ENCODE assay signal across 19 cellular contexts in the genomic region with DNA sequence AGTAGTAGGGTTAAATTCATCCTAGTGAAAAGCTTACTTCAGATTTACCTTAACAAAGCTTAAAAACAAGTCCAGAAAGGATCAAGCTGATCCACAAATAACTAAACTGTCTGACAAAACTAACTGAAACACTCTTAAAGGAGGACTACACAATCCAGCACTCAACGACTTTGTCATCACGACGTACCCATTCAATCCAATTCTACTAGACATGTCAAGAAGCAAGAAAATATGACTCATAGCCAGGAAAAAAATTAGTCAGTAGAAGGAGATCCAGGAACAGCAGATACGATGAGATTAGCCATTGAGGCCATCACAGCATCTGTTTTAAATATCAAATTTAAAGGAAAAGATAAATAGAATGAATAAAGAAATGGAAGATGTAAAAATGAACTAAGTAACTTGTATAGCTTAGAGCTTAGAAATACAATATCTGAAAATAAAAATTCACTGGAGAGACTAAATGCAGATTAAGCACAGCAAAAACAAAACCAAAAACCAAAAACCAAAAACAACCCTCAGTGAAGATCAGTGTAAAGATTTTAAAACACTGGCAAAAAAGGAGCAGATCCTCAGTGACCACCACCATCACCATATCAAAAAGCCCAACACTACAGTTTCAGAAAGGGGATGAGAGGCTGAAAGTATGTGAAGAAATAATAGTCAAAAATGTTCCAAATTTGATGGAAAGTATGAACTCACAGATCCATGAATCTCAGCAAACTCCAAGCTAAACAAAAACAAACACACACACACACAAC.
DNase-seq lines count a peak whose midpoint lies in the region; ATAC-seq and TF ChIP-seq lines count a peak whose summit lies in the region.
"Had no signal": no experiment of that assay in that cellular context is flagged by ENCODE, and none has a peak within 500 bp of the region (broad histone marks: within the 10 kb centered on the region; RNA-seq: fewer than 3 reads in every experiment).

No MANE protein-coding gene starts in this region.

- no peaks in the 10 kb centered on the region for H3K36me3 Mint-ChIP-seq in activated naive CD4-positive, alpha-beta T cell treated with anti-CD3 and anti-CD28 coated beads, Interleukin-2, amount 10 ng/mL, durations not matched to agents 7 days and 5 days
- H3K36me3 Mint-ChIP-seq in activated T-helper 17 cell treated with anti-CD3 and anti-CD28 coated beads, Interleukin-2, amount 50 U/mL, for 72 hours (ENCODE audit: low read depth): peaks cover 5% of the 10 kb centered on the region
- no peaks in the 10 kb centered on the region for H3K36me3 Mint-ChIP-seq in chondrocyte (ENCODE audit: low read depth)
- H3K36me3 Mint-ChIP-seq: immature natural killer cell; stimulated activated memory B cell treated with anti-CD40 and anti-IgM and Interleukin-4, amounts not matched to agents 10 μg/mL and 1 μg/mL and 100 μg/mL, for 72 hours had no signal

- no peak overlapping the region for H3K4me2 ChIP-seq in smooth muscle cell
- H3K4me2 ChIP-seq: GM23338 had no signal

- H3F3A ChIP-seq in smooth muscle cell (ENCODE audit: low read depth): no peaks in the 10 kb centered on the region

- ATAC-seq in GM21529 (IDR thresholded peaks at IDR 0.05; ENCODE audit: unreplicated experiment): peak; percentile 58
- peak; percentile 98 for ATAC-seq in activated T-helper 17 cell treated with anti-CD3 and anti-CD28 coated beads, Interleukin-2, amount 50 U/mL, for 72 hours (replicated peaks)
- ATAC-seq: GM23338; heart right ventricle; lower lobe of right lung; stimulated activated memory B cell treated with anti-CD40 and anti-IgM and Interleukin-4, amounts not matched to agents 10 μg/mL and 1 μg/mL and 100 μg/mL, for 72 hours had no signal

- no peaks in the 10 kb centered on the region for H3K79me2 ChIP-seq in smooth muscle cell (ENCODE audit: low read depth)

- H3K4me3 ChIP-seq in smooth muscle cell: no peak overlapping the region
- H3K4me3 ChIP-seq: GM23338, heart right ventricle, lower lobe of right lung, tibial artery had no signal

- no peaks in the 10 kb centered on the region for H3K9me3 ChIP-seq in smooth muscle cell (replicated peaks; ENCODE audit: low read depth)
- H3K9me3 ChIP-seq: lower lobe of right lung, tibial artery had no signal

- no peaks in the 10 kb centered on the region for H3K4me1 ChIP-seq in smooth muscle cell (ENCODE audit: low read depth)
- H3K4me1 ChIP-seq: heart right ventricle, lower lobe of right lung, tibial artery had no signal

- no peaks in the 10 kb centered on the region for H4K20me1 ChIP-seq in smooth muscle cell (ENCODE audit: low read depth)

- H3K27ac ChIP-seq in smooth muscle cell (ENCODE audit: low read depth): no peak overlapping the region
- H3K27ac ChIP-seq: heart right ventricle, lower lobe of right lung, tibial artery had no signal

- 42% methylated on average over 4 of the region's 4 CpGs for WGBS in smooth muscle cell (ENCODE audit: low lambda C conversion rate)

- H3K27me3 ChIP-seq in smooth muscle cell (ENCODE audit: low read depth): no peaks in the 10 kb centered on the region

- H3K27me3 Mint-ChIP-seq in activated naive CD4-positive, alpha-beta T cell treated with anti-CD3 and anti-CD28 coated beads, Interleukin-2, amount 10 ng/mL, durations not matched to agents 7 days and 5 days: peaks cover 3% of the 10 kb centered on the region
- H3K27me3 Mint-ChIP-seq in activated T-helper 17 cell treated with anti-CD3 and anti-CD28 coated beads, Interleukin-2, amount 50 U/mL, for 72 hours: no peaks in the 10 kb centered on the region
- peaks cover 19% of the 10 kb centered on the region for H3K27me3 Mint-ChIP-seq in chondrocyte (ENCODE audit: low read depth)
- H3K27me3 Mint-ChIP-seq: CD4-positive, alpha-beta T cell; stimulated activated memory B cell treated with anti-CD40 and anti-IgM and Interleukin-4, amounts not matched to agents 10 μg/mL and 1 μg/mL and 100 μg/mL, for 72 hours had no signal

- H3K9ac ChIP-seq in smooth muscle cell (ENCODE audit: low read depth): no peak overlapping the region

- H3K4me1 Mint-ChIP-seq in activated naive CD4-positive, alpha-beta T cell treated with anti-CD3 and anti-CD28 coated beads, Interleukin-2, amount 10 ng/mL, durations not matched to agents 7 days and 5 days: peaks cover 23% of the 10 kb centered on the region
- peaks cover 17% of the 10 kb centered on the region for H3K4me1 Mint-ChIP-seq in activated T-helper 17 cell treated with anti-CD3 and anti-CD28 coated beads, Interleukin-2, amount 50 U/mL, for 72 hours
- H3K4me1 Mint-ChIP-seq in chondrocyte (ENCODE audit: low read depth): no peaks in the 10 kb centered on the region
- H3K4me1 Mint-ChIP-seq: immature natural killer cell had no signal

- DNase-seq in activated naive CD4-positive, alpha-beta T cell treated with anti-CD3 and anti-CD28 coated beads, Interleukin-2, amount 10 ng/mL, durations not matched to agents 7 days and 5 days: no peak
- no peak for DNase-seq in activated naive CD4-positive, alpha-beta T cell (lab: John Stamatoyannopoulos, UW)
- DNase-seq in smooth muscle cell (lab: John Stamatoyannopoulos, UW; ENCODE audit: unreplicated experiment) (no peak), chondrocyte (ENCODE audit: low spot score) (no peak), DMS114 treated with DMSO at 0.1 percent for 48 hours (lab: John Stamatoyannopoulos, UW; ENCODE audit: unreplicated experiment) (no peak)
- DNase-seq in stimulated activated naive CD4-positive, alpha-beta T cell (lab: John Stamatoyannopoulos, UW): no peak
- DNase-seq: activated effector memory CD4-positive, alpha-beta T cell treated with anti-CD3 and anti-CD28 coated beads, Interleukin-2, amount 50 U/mL, for 16 hours; CD4-positive, alpha-beta T cell; DMS79 treated with DMSO at 0.1 percent for 48 hours; heart right ventricle; immature natural killer cell; lower lobe of right lung; NCI-H187 treated with DMSO at 0.1 percent for 48 hours; NCI-H446; tibial artery had no signal

- H2AFZ ChIP-seq in smooth muscle cell (ENCODE audit: low read depth): peak overlapping the region; percentile 77
- H2AFZ ChIP-seq: GM23338 had no signal

- H3K9me3 Mint-ChIP-seq in activated naive CD4-positive, alpha-beta T cell treated with anti-CD3 and anti-CD28 coated beads, Interleukin-2, amount 10 ng/mL, durations not matched to agents 7 days and 5 days: peaks cover 2% of the 10 kb centered on the region
- peaks cover 5% of the 10 kb centered on the region for H3K9me3 Mint-ChIP-seq in activated T-helper 17 cell treated with anti-CD3 and anti-CD28 coated beads, Interleukin-2, amount 50 U/mL, for 72 hours
- peaks cover 13% of the 10 kb centered on the region for H3K9me3 Mint-ChIP-seq in chondrocyte (ENCODE audit: low read depth)
- H3K9me3 Mint-ChIP-seq: GM23338 had no signal

- TF ChIP-seq CTCF in smooth muscle cell (IDR thresholded peaks at IDR 0.05; ENCODE audit: borderline replicate concordance, insufficient read depth, poor library complexity, severe bottlenecking) (no peak), chondrocyte (IDR thresholded peaks at IDR 0.05) (no peak)

- CTCF ChIA-PET in activated naive CD4-positive, alpha-beta T cell treated with anti-CD3 and anti-CD28 coated beads, Interleukin-2, amount 10 ng/mL, durations not matched to agents 7 days and 5 days (lab: Charles Lee): interaction anchor here (0.6 to 1.1 kb wide), 3 partner anchors 14 to 1086 kb away, joined by 3 read pairs; no protein-coding TSS in a partner anchor

- H3K4me3 Mint-ChIP-seq in activated naive CD4-positive, alpha-beta T cell treated with anti-CD3 and anti-CD28 coated beads, Interleukin-2, amount 10 ng/mL, durations not matched to agents 7 days and 5 days: no peak overlapping the region
- H3K4me3 Mint-ChIP-seq in activated T-helper 17 cell treated with anti-CD3 and anti-CD28 coated beads, Interleukin-2, amount 50 U/mL, for 72 hours: peak overlapping the region; percentile 34
- no peak overlapping the region for H3K4me3 Mint-ChIP-seq in chondrocyte (ENCODE audit: unreplicated experiment)
- H3K4me3 Mint-ChIP-seq: CD4-positive, alpha-beta T cell; GM23338; immature natural killer cell; stimulated activated memory B cell treated with anti-CD40 and anti-IgM and Interleukin-4, amounts not matched to agents 10 μg/mL and 1 μg/mL and 100 μg/mL, for 72 hours had no signal

- no peaks in the 10 kb centered on the region for H3K36me3 ChIP-seq in smooth muscle cell (ENCODE audit: low read depth)
- H3K36me3 ChIP-seq: heart right ventricle, lower lobe of right lung, tibial artery had no signal

- peak overlapping the region; percentile 50 for H3K27ac Mint-ChIP-seq in activated naive CD4-positive, alpha-beta T cell treated with anti-CD3 and anti-CD28 coated beads, Interleukin-2, amount 10 ng/mL, durations not matched to agents 7 days and 5 days
- peak overlapping the region; percentile 72 for H3K27ac Mint-ChIP-seq in activated T-helper 17 cell treated with anti-CD3 and anti-CD28 coated beads, Interleukin-2, amount 50 U/mL, for 72 hours
- H3K27ac Mint-ChIP-seq in chondrocyte (ENCODE audit: unreplicated experiment): no peak overlapping the region
- H3K27ac Mint-ChIP-seq: CD4-positive, alpha-beta T cell; GM23338; stimulated activated memory B cell treated with anti-CD40 and anti-IgM and Interleukin-4, amounts not matched to agents 10 μg/mL and 1 μg/mL and 100 μg/mL, for 72 hours had no signal
